Comparison of ENCODE assay signal across 1 cellular context in the genomic region with DNA sequence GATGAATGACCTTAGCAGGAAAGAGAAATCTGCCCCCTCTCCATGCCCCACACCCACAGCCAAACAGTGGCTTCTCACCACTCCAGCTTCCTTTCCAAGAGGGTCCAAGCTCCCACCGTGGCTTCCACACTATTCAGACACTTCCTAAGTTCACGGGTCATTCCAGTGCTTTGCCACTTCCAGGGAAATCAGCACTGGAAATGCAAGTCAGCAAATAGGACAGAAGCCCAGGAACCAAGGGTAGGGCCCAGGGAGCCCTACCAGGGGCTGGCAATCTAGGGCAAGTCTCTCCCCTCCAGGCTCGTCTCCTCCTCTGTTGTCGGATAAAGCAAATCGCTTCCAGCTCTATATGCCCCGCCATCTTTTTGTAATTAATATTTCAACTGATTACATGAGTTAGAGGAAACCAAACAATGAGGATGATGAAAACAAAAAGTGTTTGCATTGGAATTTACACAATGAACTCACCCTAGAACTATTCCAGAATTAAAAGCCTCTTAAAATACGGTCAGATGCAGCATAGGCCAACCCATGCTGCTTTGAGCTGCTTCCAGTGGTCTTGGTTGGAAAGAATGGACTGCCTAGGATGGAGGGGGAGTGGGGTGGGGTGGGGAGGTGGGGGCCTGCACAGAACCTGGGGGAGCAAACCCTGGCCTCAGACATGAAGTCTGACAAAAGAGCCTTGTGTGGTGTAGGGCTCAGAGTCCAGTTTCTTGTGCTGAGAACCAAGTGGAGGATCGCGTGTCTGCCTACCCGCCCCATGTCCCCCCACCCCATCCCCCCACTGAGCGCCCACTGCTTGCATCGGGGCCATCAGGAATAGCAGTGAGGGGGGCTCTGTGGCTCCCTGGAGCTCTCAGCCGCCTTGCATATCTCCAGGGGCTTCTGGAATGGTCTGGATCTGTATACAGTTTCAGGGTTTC.
A peak's percentile ranks its signal among the peaks of the same experiment; 100 is the strongest.
TF ChIP-seq lines count a peak whose summit lies in the region.

No MANE protein-coding gene starts in this region.

TF ChIP-seq in HepG2, 621 proteins besides CTCF, POLR2A, EP300 and RAD21 (continued from another document):
- TF ChIP-seq, protein P1, sequence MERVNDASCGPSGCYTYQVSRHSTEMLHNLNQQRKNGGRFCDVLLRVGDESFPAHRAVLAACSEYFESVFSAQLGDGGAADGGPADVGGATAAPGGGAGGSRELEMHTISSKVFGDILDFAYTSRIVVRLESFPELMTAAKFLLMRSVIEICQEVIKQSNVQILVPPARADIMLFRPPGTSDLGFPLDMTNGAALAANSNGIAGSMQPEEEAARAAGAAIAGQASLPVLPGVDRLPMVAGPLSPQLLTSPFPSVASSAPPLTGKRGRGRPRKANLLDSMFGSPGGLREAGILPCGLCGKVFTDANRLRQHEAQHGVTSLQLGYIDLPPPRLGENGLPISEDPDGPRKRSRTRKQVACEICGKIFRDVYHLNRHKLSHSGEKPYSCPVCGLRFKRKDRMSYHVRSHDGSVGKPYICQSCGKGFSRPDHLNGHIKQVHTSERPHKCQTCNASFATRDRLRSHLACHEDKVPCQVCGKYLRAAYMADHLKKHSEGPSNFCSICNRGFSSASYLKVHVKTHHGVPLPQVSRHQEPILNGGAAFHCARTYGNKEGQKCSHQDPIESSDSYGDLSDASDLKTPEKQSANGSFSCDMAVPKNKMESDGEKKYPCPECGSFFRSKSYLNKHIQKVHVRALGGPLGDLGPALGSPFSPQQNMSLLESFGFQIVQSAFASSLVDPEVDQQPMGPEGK (CRISPR knock-in tag; IDR thresholded peaks at IDR 0.05) = peak; percentile 69
- TF ChIP-seq MAFF (IDR thresholded peaks at IDR 0.05; ENCODE audit: low read depth, low read length) = peak; percentile 78
- no peak for TF ChIP-seq ZNF431 (CRISPR knock-in tag; IDR thresholded peaks at IDR 0.05; ENCODE audit: borderline replicate concordance, low read depth)
- TF ChIP-seq MBNL3 (CRISPR knock-in tag; conservative IDR thresholded peaks at IDR 0.05) = no peak
- TF ChIP-seq MAFK (conservative IDR thresholded peaks at IDR 0.05 in 1 of 2, IDR thresholded peaks at IDR 0.05 in 1 of 2; ENCODE audit: low read length in 2 of 2) = peak; percentile 76 to 79
